ENCODE assay signal across 20 cellular contexts in genomic region chr9:36884721-36885120, GRCh38.
"Had no signal": no experiment of that assay in that cellular context is flagged by ENCODE, and none has a peak within 500 bp of the region (broad histone marks: within the 10 kb centered on the region; RNA-seq: fewer than 3 reads in every experiment).

No MANE protein-coding gene starts in this region.

- H3K27ac ChIP-seq: dorsolateral prefrontal cortex, heart left ventricle, hepatocyte, left lung, psoas muscle, sigmoid colon, stomach, thyroid gland, vagina had no signal

- H3K4me2 ChIP-seq: hepatocyte had no signal

- H3K79me2 ChIP-seq: hepatocyte had no signal

- H3K27me3 ChIP-seq: hepatocyte, thyroid gland, vagina had no signal

- H3K4me3 Mint-ChIP-seq: naive thymus-derived CD8-positive, alpha-beta T cell; neural crest cell had no signal

- ATAC-seq: heart left ventricle; left cardiac atrium; left lung; naive thymus-derived CD8-positive, alpha-beta T cell; psoas muscle; right cardiac atrium had no signal

- H3K4me3 ChIP-seq: dorsolateral prefrontal cortex, heart left ventricle, hepatocyte, left lung, psoas muscle, sigmoid colon, stomach, thyroid gland, vagina had no signal

- H2AFZ ChIP-seq: hepatocyte had no signal

- H3K9me3 Mint-ChIP-seq: neural crest cell had no signal

- DNase-seq: dorsolateral prefrontal cortex; effector CD4-positive, alpha-beta T cell; heart left ventricle; left cardiac atrium; left lung; mesendoderm; midbrain; right cardiac atrium; stimulated activated CD4-positive, alpha-beta T cell treated with anti-CD3 and anti-CD28 coated beads, Interleukin-2, amount 100 ng/mL, for 48 hours; stimulated activated naive CD4-positive, alpha-beta T cell treated with Interleukin-2 at 50 U/mL for 16 hours; stomach; thyroid gland; trophoblast cell had no signal

- H3K4me1 Mint-ChIP-seq: naive thymus-derived CD8-positive, alpha-beta T cell had no signal

- H3K4me1 ChIP-seq: heart left ventricle, left lung, psoas muscle, sigmoid colon, stomach, thyroid gland, vagina had no signal

- H3K36me3 ChIP-seq: heart left ventricle, left lung, sigmoid colon, stomach, thyroid gland, vagina had no signal

- FAIRE-seq: frontal cortex had no signal

- H3K9me3 ChIP-seq: heart left ventricle, left lung, psoas muscle, sigmoid colon, stomach, thyroid gland, vagina had no signal

- H3K36me3 Mint-ChIP-seq: naive thymus-derived CD8-positive, alpha-beta T cell had no signal
